16 cellular contexts compared by ENCODE assay signal in the genomic region with DNA sequence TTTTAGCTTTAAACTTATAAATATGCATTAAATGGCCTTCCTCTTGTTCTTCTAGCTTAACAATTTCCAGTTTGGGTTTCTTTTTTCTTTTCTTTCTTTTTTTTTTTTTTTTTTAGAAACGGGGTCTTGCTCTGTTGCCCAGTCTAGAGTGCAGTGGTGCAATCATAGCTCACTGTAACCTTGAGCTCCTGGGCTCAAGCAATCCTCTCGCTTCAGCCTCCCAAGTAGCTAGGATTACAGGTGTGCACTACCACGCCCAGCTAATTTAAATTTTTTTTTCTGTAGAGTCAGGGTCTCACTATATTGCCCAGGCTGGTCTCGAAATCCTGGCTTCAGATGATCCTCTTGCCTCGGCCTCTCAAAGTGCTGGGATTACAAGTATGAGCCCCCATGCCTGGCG.
"Had no signal": no experiment of that assay in that cellular context is flagged by ENCODE, and none has a peak within 500 bp of the region (broad histone marks: within the 10 kb centered on the region; RNA-seq: fewer than 3 reads in every experiment).

No MANE protein-coding gene starts in this region.

- DNase-seq: activated CD4-positive, alpha-beta T cell treated with anti-CD3 and anti-CD28 coated beads, Interleukin-2, amount 50 U/mL, for 1 hour; activated CD4-positive, CD25-positive, alpha-beta regulatory T cell; activated CD8-positive, alpha-beta memory T cell treated with anti-CD3 and anti-CD28 coated beads, Interleukin-2, amount 10 ng/mL, durations not matched to agents 7 days and 5 days; activated gamma-delta T cell; cerebellar nuclear complex; cortex of kidney; gastrocnemius medialis; head of caudate nucleus; occipital lobe; sigmoid colon; stimulated activated CD4-positive, alpha-beta T cell treated with anti-CD3 and anti-CD28 coated beads, Interleukin-4, amount 100 ng/mL, for 24 hours; stimulated activated naive CD4-positive, alpha-beta T cell; SW 1271; T-helper 9 cell had no signal

- ATAC-seq: activated CD8-positive, alpha-beta memory T cell treated with anti-CD3 and anti-CD28 coated beads, Interleukin-2, amount 10 ng/mL, durations not matched to agents 7 days and 5 days; esophagus mucosa; gastrocnemius medialis; left lobe of liver had no signal

- H3K27me3 Mint-ChIP-seq: activated CD8-positive, alpha-beta memory T cell treated with anti-CD3 and anti-CD28 coated beads, Interleukin-2, amount 10 ng/mL, durations not matched to agents 7 days and 5 days had no signal

- H3K4me3 Mint-ChIP-seq: activated CD8-positive, alpha-beta memory T cell treated with anti-CD3 and anti-CD28 coated beads, Interleukin-2, amount 10 ng/mL, durations not matched to agents 7 days and 5 days had no signal
